In genomic region chr6:52596371-52597028, GRCh38 we compare ENCODE assay signal across 10 cellular contexts. TPM values are rescaled to one million over a fixed set of nuclear protein-coding genes. Genes with fewer than 3 reads are reported as not detected.
DNase-seq lines count a peak whose midpoint lies in the region; ATAC-seq and TF ChIP-seq lines count a peak whose summit lies in the region.
"Had no signal": no experiment of that assay in that cellular context is flagged by ENCODE, and none has a peak within 500 bp of the region (broad histone marks: within the 10 kb centered on the region; RNA-seq: fewer than 3 reads in every experiment).

No MANE protein-coding gene starts in this region.

- peak overlapping the region; percentile 59 for H3K27ac ChIP-seq in Panc1 (ENCODE audit: low read length)
- H3K27ac ChIP-seq in smooth muscle cell (ENCODE audit: low read depth), result peak overlapping the region; percentile 86

- no peaks in the 10 kb centered on the region for H3K79me2 ChIP-seq in smooth muscle cell (ENCODE audit: low read depth)

- POLR2A ChIA-PET in Panc1 (lab: Charles Lee), result no interaction called here

- peak overlapping the region; percentile 74 for H3K4me2 ChIP-seq in smooth muscle cell

- no peaks in the 10 kb centered on the region for H3K36me3 ChIP-seq in Panc1 (ENCODE audit: control insufficient read depth, insufficient read depth, low read length)
- H3K36me3 ChIP-seq in smooth muscle cell (ENCODE audit: low read depth), result no peaks in the 10 kb centered on the region

- DNase-seq in H4 (ENCODE audit: low spot score) (peak; percentile 54), Panc1 (ENCODE audit: low read depth, low spot score) (no peak), fibroblast of the conjunctiva (ENCODE audit: low read depth) (peak; percentile 88), smooth muscle cell (lab: John Stamatoyannopoulos, UW; ENCODE audit: unreplicated experiment) (no peak), NCI-H510A (lab: John Stamatoyannopoulos, UW) (no peak), nephron progenitor cell (no peak)
- DNase-seq: activated B cell treated with CpG ODN at 0.5 μM for 24 hours, DMS79 had no signal

- in situ Hi-C loops in Panc1 (cut with HindIII; ENCODE audit: low pct_unique_long_range_greater_than_20kb, low sequenced_read_pairs), result no loop called here

- no peak overlapping the region for H3K9ac ChIP-seq in smooth muscle cell (ENCODE audit: low read depth)

- H3K9me3 Mint-ChIP-seq in nephron progenitor cell, result peaks cover 2% of the 10 kb centered on the region
- H3K9me3 Mint-ChIP-seq: activated B cell treated with CpG ODN at 0.5 μM for 24 hours; activated naive CD4-positive, alpha-beta T cell treated with anti-CD3 and anti-CD28 coated beads, Interleukin-2, amount 50 U/mL, for 72 hours had no signal

- H2AFZ ChIP-seq in smooth muscle cell (ENCODE audit: low read depth), result no peak overlapping the region

- CTCF ChIA-PET in Panc1 (lab: Charles Lee), result interaction anchor here (0.9 kb wide), 1 partner anchor 189 kb away, joined by 5 read pairs; no protein-coding TSS in a partner anchor

- H3K27ac Mint-ChIP-seq in nephron progenitor cell, result no peak overlapping the region
- H3K27ac Mint-ChIP-seq: activated B cell treated with CpG ODN at 0.5 μM for 24 hours; activated naive CD4-positive, alpha-beta T cell treated with anti-CD3 and anti-CD28 coated beads, Interleukin-2, amount 50 U/mL, for 72 hours had no signal

- intact Hi-C loops in Panc1 (cut with micrococcal nuclease; ENCODE audit: unreplicated experiment), result loop anchor here (5.0 kb wide), 1 partner anchor 66 kb away; no protein-coding TSS in a partner anchor

- no peak overlapping the region for H3K4me3 Mint-ChIP-seq in nephron progenitor cell
- H3K4me3 Mint-ChIP-seq: activated B cell treated with CpG ODN at 0.5 μM for 24 hours had no signal

- no peaks in the 10 kb centered on the region for H3K27me3 ChIP-seq in Panc1 (ENCODE audit: control insufficient read depth, insufficient read depth, low read length)
- H3K27me3 ChIP-seq in smooth muscle cell (ENCODE audit: low read depth), result no peaks in the 10 kb centered on the region

- TF ChIP-seq CTCF in Panc1 (IDR thresholded peaks at IDR 0.05) (no peak), smooth muscle cell (IDR thresholded peaks at IDR 0.05; ENCODE audit: borderline replicate concordance, insufficient read depth, poor library complexity, severe bottlenecking) (no peak), nephron progenitor cell (IDR thresholded peaks at IDR 0.05) (no peak)

- ATAC-seq in Panc1, result no peak
- ATAC-seq in HG03196 (IDR thresholded peaks at IDR 0.05; ENCODE audit: unreplicated experiment), result no peak
- ATAC-seq: activated naive CD4-positive, alpha-beta T cell treated with anti-CD3 and anti-CD28 coated beads, Interleukin-2, amount 50 U/mL, for 72 hours had no signal

- no peaks in the 10 kb centered on the region for H4K20me1 ChIP-seq in smooth muscle cell (ENCODE audit: low read depth)

- 40% methylated on average over 2 of the region's 2 CpGs for WGBS in smooth muscle cell (ENCODE audit: low lambda C conversion rate)

- no peak overlapping the region for H3K4me3 ChIP-seq in Panc1 (ENCODE audit: low read depth in 2 of 2, low read length in 2 of 2)
- no peak overlapping the region for H3K4me3 ChIP-seq in smooth muscle cell

- peaks cover 24% of the 10 kb centered on the region for H3F3A ChIP-seq in smooth muscle cell (ENCODE audit: low read depth)

- H3K4me1 ChIP-seq in Panc1 (ENCODE audit: control insufficient read depth, insufficient read depth, low read length) (peaks cover 36% of the 10 kb centered on the region), smooth muscle cell (ENCODE audit: low read depth) (peaks cover 16% of the 10 kb centered on the region)

- H3K27me3 Mint-ChIP-seq in nephron progenitor cell (ENCODE audit: low read depth, poor library complexity), result no peaks in the 10 kb centered on the region

- no TSS peak for BruUV-seq in Panc1 (replicated peaks; lab: Mats Ljungman, UMichigan)

- H3K4me1 Mint-ChIP-seq in nephron progenitor cell, result peaks cover 60% of the 10 kb centered on the region

- H3K36me3 Mint-ChIP-seq in nephron progenitor cell (ENCODE audit: low read depth), result no peaks in the 10 kb centered on the region
- H3K36me3 Mint-ChIP-seq: activated naive CD4-positive, alpha-beta T cell treated with anti-CD3 and anti-CD28 coated beads, Interleukin-2, amount 50 U/mL, for 72 hours had no signal

- no peaks in the 10 kb centered on the region for H3K9me3 ChIP-seq in Panc1 (ENCODE audit: control insufficient read depth, insufficient read depth, low read depth, low read length)
- H3K9me3 ChIP-seq in smooth muscle cell (replicated peaks; ENCODE audit: low read depth), result no peaks in the 10 kb centered on the region

RNA-seq across cellular contexts. Expression of gene TRAM2, which starts 19.6 kb away (rescaled TPM):
- total RNA-seq in H4 (2014; rRNA removed; shearing (Covaris generic)), result 28.2 and 29.7 TPM in 2 replicates
- total RNA-seq in Panc1 (2021; ENCODE audit: unreplicated experiment) (56.7 TPM), smooth muscle cell (32.0 and 35.6 TPM in 2 replicates)
- 32.2 TPM for polyA plus RNA-seq in Panc1 (2012; ENCODE audit: insufficient read length)
- 17.2 and 18.2 TPM in 2 replicates for polyA plus RNA-seq in smooth muscle cell

Comparison
In these comparisons a context has a peak if more than half of its experiments do, and no peak if none do; other contexts are left out.
1. DNase-seq: peak in H4 (single experiment) and fibroblast of the conjunctiva (single experiment); none in Panc1 (single experiment), smooth muscle cell (single experiment), NCI-H510A (single experiment) and nephron progenitor cell (single experiment).